Comparison of ENCODE assay signal across 3 cellular contexts in the genomic region with DNA sequence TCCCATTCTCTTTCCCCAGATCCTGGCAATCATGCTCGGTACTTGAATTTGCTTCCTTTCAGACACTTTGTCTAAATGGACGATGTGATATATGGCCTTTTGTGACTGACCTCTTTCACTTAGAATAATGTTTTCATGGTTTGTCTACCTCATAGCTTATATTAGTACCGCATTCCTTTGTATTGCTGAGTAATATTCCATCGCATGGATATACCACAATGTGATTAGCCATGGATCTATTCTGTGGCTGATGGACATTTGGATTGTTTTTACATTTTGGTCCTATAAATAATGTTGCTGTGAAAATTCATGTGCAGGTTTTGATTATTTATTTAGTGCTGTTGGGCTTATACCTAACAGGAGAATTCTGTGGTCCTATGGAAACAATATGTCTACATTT.
"Had no signal": no experiment of that assay in that cellular context is flagged by ENCODE, and none has a peak within 500 bp of the region (broad histone marks: within the 10 kb centered on the region; RNA-seq: fewer than 3 reads in every experiment).

No MANE protein-coding gene starts in this region.

- DNase-seq: GDM1, GF-D8 had no signal

- H3K4me3 ChIP-seq: GM12878 had no signal

- ATAC-seq: GM12878 had no signal
